12 cellular contexts compared by ENCODE assay signal in the genomic region with DNA sequence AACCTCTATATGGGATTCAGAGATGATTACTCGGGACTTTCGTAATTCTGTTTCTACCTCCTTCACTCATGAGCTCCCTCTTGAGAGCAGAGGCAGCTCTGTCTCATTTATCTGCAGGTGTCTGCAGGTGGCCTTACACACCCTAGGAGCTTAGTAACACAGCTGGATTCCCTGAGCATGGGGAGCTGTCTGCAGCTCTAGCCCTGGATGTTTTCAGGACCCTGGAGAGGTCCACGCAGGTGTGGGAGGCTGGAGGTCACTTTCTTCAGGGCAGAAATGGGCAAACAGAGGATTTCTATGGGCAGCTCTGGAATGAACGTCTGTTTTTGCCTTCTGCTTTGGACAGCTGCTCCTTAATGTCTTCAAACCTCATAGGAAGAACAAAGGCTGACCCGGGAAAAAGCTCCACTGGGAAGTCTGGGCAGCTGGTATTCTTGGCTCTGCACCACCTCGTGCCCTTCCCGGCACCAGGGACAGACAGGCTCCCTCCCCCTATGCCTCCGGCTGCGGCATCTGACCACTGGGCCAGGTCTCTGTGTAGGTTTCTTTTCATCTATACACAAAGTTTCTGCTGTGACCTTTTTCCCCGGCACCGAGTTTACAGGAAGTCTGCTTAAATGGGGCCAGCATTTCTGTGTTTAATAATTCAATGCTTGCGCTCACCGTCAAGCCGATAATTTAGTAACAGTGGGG.
DNase-seq lines count a peak whose midpoint lies in the region; ATAC-seq and TF ChIP-seq lines count a peak whose summit lies in the region.
"Had no signal": no experiment of that assay in that cellular context is flagged by ENCODE, and none has a peak within 500 bp of the region (broad histone marks: within the 10 kb centered on the region; RNA-seq: fewer than 3 reads in every experiment).

No MANE protein-coding gene starts in this region.

- H3K27me3 ChIP-seq in iPS DF 6.9 (ENCODE audit: control insufficient read depth, insufficient read depth, low read length) (no peaks in the 10 kb centered on the region), left ventricle myocardium inferior (ENCODE audit: low read depth) (peaks cover 60% of the 10 kb centered on the region)

- H3K4me1 ChIP-seq in HEK293 (ENCODE audit: control insufficient read depth, insufficient read depth, low read length) (no peaks in the 10 kb centered on the region), iPS DF 6.9 (ENCODE audit: control insufficient read depth, insufficient read depth, low read length) (peaks cover 6% of the 10 kb centered on the region), left ventricle myocardium inferior (no peaks in the 10 kb centered on the region)
- H3K4me1 ChIP-seq: adrenal gland, parathyroid adenoma, suprapubic skin had no signal

- no peak for TF ChIP-seq CTCF in HEK293 (tag by site-specific recombination; IDR thresholded peaks at IDR 0.05)
- TF ChIP-seq CTCF in left ventricle myocardium inferior (IDR thresholded peaks at IDR 0.05; ENCODE audit: borderline replicate concordance) = no peak

- no CpG with 5 or more reads among the region's 14 CpGs for WGBS in iPS DF 6.9 (ENCODE audit: insufficient coverage, insufficient read length)

- POLR2A ChIA-PET in HEK293 (lab: Yijun Ruan, JAX) = no interaction called here

- H3K9me3 ChIP-seq in HEK293 (ENCODE audit: control insufficient read depth, insufficient read depth, low read depth, low read length) (no peaks in the 10 kb centered on the region), iPS DF 6.9 (ENCODE audit: control insufficient read depth, insufficient read depth, low read length) (no peaks in the 10 kb centered on the region), left ventricle myocardium inferior (replicated peaks) (no peaks in the 10 kb centered on the region)
- H3K9me3 ChIP-seq: adrenal gland, suprapubic skin had no signal

- H3K27ac ChIP-seq in HEK293 (ENCODE audit: extremely low read depth, low read depth, low read length) = no peak overlapping the region
- no peak overlapping the region for H3K27ac ChIP-seq in iPS DF 6.9 (ENCODE audit: low read length)
- H3K27ac ChIP-seq in left ventricle myocardium inferior (replicated peaks) = no peak overlapping the region
- H3K27ac ChIP-seq: adrenal gland, parathyroid adenoma, suprapubic skin had no signal

- no peaks in the 10 kb centered on the region for H3K36me3 ChIP-seq in HEK293 (ENCODE audit: control insufficient read depth in 2 of 2, insufficient read depth in 1 of 2, low read length in 2 of 2)
- H3K36me3 ChIP-seq in iPS DF 6.9 (ENCODE audit: control insufficient read depth, insufficient read depth, low read length) = no peaks in the 10 kb centered on the region
- H3K36me3 ChIP-seq in left ventricle myocardium inferior = no peaks in the 10 kb centered on the region
- H3K36me3 ChIP-seq: adrenal gland, suprapubic skin had no signal

- in situ Hi-C loops in ACHN (cut with HindIII; ENCODE audit: low pct_ligation_motif_present, low pct_unique_long_range_greater_than_20kb, low sequenced_read_pairs) = no loop called here

- DNase-seq in ACHN (peak; percentile 43), SW480 (ENCODE audit: low spot score) (peak; percentile 48), iPS DF 6.9 (ENCODE audit: low read depth, low spot score) (peak; percentile 37), GF-D8 (lab: John Stamatoyannopoulos, UW) (no peak), amniotic stem cell (lab: John Stamatoyannopoulos, UW) (no peak), left ventricle myocardium inferior (no peak)

- no peak overlapping the region for H3K4me3 ChIP-seq in HEK293 (ENCODE audit: low read depth, low read length)
- H3K4me3 ChIP-seq in iPS DF 6.9 (ENCODE audit: low read length) = no peak overlapping the region
- H3K4me3 ChIP-seq in left ventricle myocardium inferior = no peak overlapping the region
- H3K4me3 ChIP-seq: adrenal gland, suprapubic skin had no signal

- CTCF ChIA-PET in HEK293 (lab: Yijun Ruan, JAX) = interaction anchor here (0.6 to 0.7 kb wide), 2 partner anchors 274 to 1390 kb away, joined by 3 to 4 read pairs; no protein-coding TSS in a partner anchor

- intact Hi-C loops in left ventricle myocardium inferior (cut with micrococcal nuclease) = no loop called here

- no peak for ATAC-seq in GM18870 (IDR thresholded peaks at IDR 0.05; ENCODE audit: unreplicated experiment)
- ATAC-seq: activated CD4-positive, CD25-positive, alpha-beta regulatory T cell treated with anti-CD3 and anti-CD28 coated beads, Interleukin-2, amount 50 U/mL, for 24 hours had no signal

TF ChIP-seq in HEK293, 187 proteins besides CTCF, POLR2A, EP300 and RAD21:
- TF ChIP-seq ZIC2 (tag by site-specific recombination; IDR thresholded peaks at IDR 0.05) (peak; percentile 73), REST (tag by site-specific recombination; IDR thresholded peaks at IDR 0.05) (peak; percentile 93), ZNF426 (tag by site-specific recombination; IDR thresholded peaks at IDR 0.05) (no peak)

Comparison
In these comparisons a context has a peak if more than half of its experiments do, and no peak if none do; other contexts are left out.
1. DNase-seq: peak in ACHN (single experiment), SW480 (single experiment) and iPS DF 6.9 (single experiment); none in GF-D8 (single experiment), amniotic stem cell (single experiment) and left ventricle myocardium inferior (single experiment).